Comparison of ENCODE assay signal across 13 cellular contexts in genomic region chr9:72585737-72586136, GRCh38.
DNase-seq lines count a peak whose midpoint lies in the region; ATAC-seq and TF ChIP-seq lines count a peak whose summit lies in the region.
"Had no signal": no experiment of that assay in that cellular context is flagged by ENCODE, and none has a peak within 500 bp of the region (broad histone marks: within the 10 kb centered on the region; RNA-seq: fewer than 3 reads in every experiment).

No MANE protein-coding gene starts in this region.

- POLR2A ChIA-PET in MCF 10A (lab: Yijun Ruan, JAX) = interaction anchor here (0.6 to 3.1 kb wide), 13 partner anchors 9 to 328 kb away, joined by 3 to 36 read pairs (median 5); partner anchors contain the start of gene ZFAND5

- CTCF ChIA-PET in MCF 10A (lab: Yijun Ruan, JAX) = interaction anchor here (0.6 to 1.3 kb wide), 11 partner anchors 9 to 554 kb away, joined by 3 to 8 read pairs (median 4); partner anchors contain the start of gene ZFAND5

- peaks cover 38% of the 10 kb centered on the region for H3K4me1 Mint-ChIP-seq in MCF 10A (ENCODE audit: insufficient read depth, unreplicated experiment)
- peaks cover 31% of the 10 kb centered on the region for H3K4me1 Mint-ChIP-seq in T-helper 2 cell treated with Interferon-gamma antibody and Interleukin-4, amounts not matched to agents 5 μg/mL and 100 μg/mL, for 36 hours (ENCODE audit: low read depth)

- in situ Hi-C loops in transverse colon (cut with MboI; ENCODE audit: low pct_ligation_motif_present in 1 of 4, low pct_unique_long_range_greater_than_20kb in 1 of 4, low sequenced_read_pairs in 3 of 4) = loop anchor here in 1 of 4 donors (25.0 kb wide), 1 partner anchor 773 kb away; no protein-coding TSS in a partner anchor

- ATAC-seq in HG02571 (IDR thresholded peaks at IDR 0.05; ENCODE audit: unreplicated experiment) = no peak

- H3K4me1 ChIP-seq in breast epithelium = no peaks in the 10 kb centered on the region
- H3K4me1 ChIP-seq in transverse colon = peaks cover 19 to 44% (median 31%) of the 10 kb centered on the region in 4 donors

- H3K27ac Mint-ChIP-seq in MCF 10A (ENCODE audit: low read depth, unreplicated experiment) = peak overlapping the region; percentile 29
- no peak overlapping the region for H3K27ac Mint-ChIP-seq in T-helper 2 cell treated with Interferon-gamma antibody and Interleukin-4, amounts not matched to agents 5 μg/mL and 100 μg/mL, for 36 hours

- TF ChIP-seq POLR2A in breast epithelium (IDR thresholded peaks at IDR 0.05) = no peak
- no peak for TF ChIP-seq POLR2A in transverse colon (IDR thresholded peaks at IDR 0.05)

- H3K4me3 ChIP-seq in breast epithelium = no peak overlapping the region
- H3K4me3 ChIP-seq in transverse colon = no peak overlapping the region

- no peaks in the 10 kb centered on the region for H3K27me3 Mint-ChIP-seq in MCF 10A (ENCODE audit: insufficient read depth, unreplicated experiment)
- H3K27me3 Mint-ChIP-seq in T-helper 2 cell treated with Interferon-gamma antibody and Interleukin-4, amounts not matched to agents 5 μg/mL and 100 μg/mL, for 36 hours (ENCODE audit: low read depth) = no peaks in the 10 kb centered on the region

- no peaks in the 10 kb centered on the region for H3K9me3 ChIP-seq in breast epithelium
- H3K9me3 ChIP-seq in transverse colon = no peaks in the 10 kb centered on the region

- H3K4me3 Mint-ChIP-seq in MCF 10A (ENCODE audit: unreplicated experiment) = no peak overlapping the region
- H3K4me3 Mint-ChIP-seq in T-helper 2 cell treated with Interferon-gamma antibody and Interleukin-4, amounts not matched to agents 5 μg/mL and 100 μg/mL, for 36 hours = no peak overlapping the region

- H3K36me3 Mint-ChIP-seq in MCF 10A (ENCODE audit: insufficient read depth, unreplicated experiment) = no peaks in the 10 kb centered on the region
- no peaks in the 10 kb centered on the region for H3K36me3 Mint-ChIP-seq in T-helper 2 cell treated with Interferon-gamma antibody and Interleukin-4, amounts not matched to agents 5 μg/mL and 100 μg/mL, for 36 hours (ENCODE audit: low read depth)

- H3K9me3 Mint-ChIP-seq in MCF 10A (ENCODE audit: unreplicated experiment) = no peaks in the 10 kb centered on the region
- H3K9me3 Mint-ChIP-seq in T-helper 2 cell treated with Interferon-gamma antibody and Interleukin-4, amounts not matched to agents 5 μg/mL and 100 μg/mL, for 36 hours = peaks cover 5% of the 10 kb centered on the region

- 70 to 79% methylated on average over 3 to 6 of the region's 6 CpGs for WGBS in transverse colon (ENCODE audit: low coverage in 1 of 2), 2 donors

- H3K36me3 ChIP-seq in breast epithelium = no peaks in the 10 kb centered on the region
- no peaks in the 10 kb centered on the region for H3K36me3 ChIP-seq in transverse colon

- DNase-seq in MCF 10A (ENCODE audit: unreplicated experiment) (peak; percentile 94), breast epithelium (ENCODE audit: low spot score in 2 of 2) (no peak), SKM-1 (lab: John Stamatoyannopoulos, UW; ENCODE audit: unreplicated experiment) (peak; percentile 34), fibroblast of peridontal ligament (ENCODE audit: extremely low read depth) (peak; percentile 80), transverse colon (no peak), HK-2 (ENCODE audit: unreplicated experiment) (no peak)
- DNase-seq in T-helper 2 cell treated with Interferon-gamma antibody and Interleukin-4, amounts not matched to agents 5 μg/mL and 100 μg/mL, for 36 hours (ENCODE audit: low spot score) = no peak
- DNase-seq: ACHN, erythroblast, left cardiac atrium, NCI-H1417, NCI-H82 had no signal

- no peak for TF ChIP-seq CTCF in MCF 10A (IDR thresholded peaks at IDR 0.05; ENCODE audit: unreplicated experiment)
- no peak for TF ChIP-seq CTCF in breast epithelium (IDR thresholded peaks at IDR 0.05)
- no peak for TF ChIP-seq CTCF in transverse colon (IDR thresholded peaks at IDR 0.05)

- BruUV-seq in MCF 10A (replicated peaks; lab: Mats Ljungman, UMichigan) = no TSS peak

- no peak overlapping the region for H3K27ac ChIP-seq in breast epithelium
- H3K27ac ChIP-seq in transverse colon = peak overlapping the region; percentile 37 to 73 (median 59)

- intact Hi-C loops in MCF 10A (cut with micrococcal nuclease) = loop anchor here (1.0 to 5.0 kb wide), 4 partner anchors 43 to 220 kb away; partner anchors contain the start of gene ZFAND5
- intact Hi-C loops in breast epithelium (cut with DNase I; ENCODE audit: low total_unique reads) = loop anchor here (10.0 kb wide), 1 partner anchor 211 kb away; no protein-coding TSS in a partner anchor
- intact Hi-C loops in transverse colon (cut with DNase I; ENCODE audit: low total_unique reads) = loop anchor here (5.0 kb wide), 1 partner anchor 218 kb away; the partner anchor contains the start of gene ZFAND5

- H3K27me3 ChIP-seq in breast epithelium = no peaks in the 10 kb centered on the region
- H3K27me3 ChIP-seq in transverse colon = no peaks in the 10 kb centered on the region

- TF ChIP-seq EP300 in transverse colon (IDR thresholded peaks at IDR 0.05; ENCODE audit: low read depth) = no peak

Comparison
In these comparisons a context has a peak if more than half of its experiments do, and no peak if none do; other contexts are left out.
1. DNase-seq: peak in MCF 10A (single experiment), SKM-1 (single experiment) and fibroblast of peridontal ligament (single experiment); none in breast epithelium (0 of 2), transverse colon (single experiment), HK-2 (single experiment) and T-helper 2 cell treated with Interferon-gamma antibody and Interleukin-4, amounts not matched to agents 5 μg/mL and 100 μg/mL, for 36 hours (single experiment).
2. H3K27ac ChIP-seq: peak in transverse colon (4 of 4); none in breast epithelium (0 of 2).